Comparison of ENCODE assay signal across 7 cellular contexts in genomic region chr11:13276852-13277718, GRCh38. TPM values are rescaled to one million over a fixed set of nuclear protein-coding genes. Genes with fewer than 3 reads are reported as not detected.
DNase-seq lines count a peak whose midpoint lies in the region; ATAC-seq, FAIRE-seq and TF ChIP-seq lines count a peak whose summit lies in the region.

No MANE protein-coding gene starts in this region.

- no peaks in the 10 kb centered on the region for H3K36me3 Mint-ChIP-seq in brain

- H3K4me1 Mint-ChIP-seq in brain, result peaks cover 18% of the 10 kb centered on the region

- peaks cover 0 to 3% (median 0%) of the 10 kb centered on the region in 5 experiments for H3K9me3 Mint-ChIP-seq in brain

- H3K4me3 Mint-ChIP-seq in brain, result peak overlapping the region; percentile 94 to 97 (median 95)

- ATAC-seq in GM18505 (IDR thresholded peaks at IDR 0.05; ENCODE audit: unreplicated experiment) (peak; percentile 89), HG02970 (IDR thresholded peaks at IDR 0.05; ENCODE audit: low FRiP score, unreplicated experiment) (peak; percentile 95), sciatic nerve (peak; percentile 99)

- DNase-seq in NCI-H2029 treated with DMSO at 0.1 percent for 48 hours (lab: John Stamatoyannopoulos, UW) (peak; percentile 81), iPS DF 4.7 (ENCODE audit: extremely low read depth, low spot score) (peak; percentile 79), sciatic nerve (ENCODE audit: low spot score) (peak; percentile 98)

- peak; percentile 11 for FAIRE-seq in TTC549 (lab: Jason Lieb, UNC)

- intact Hi-C loops in sciatic nerve (cut with DNase I), result no loop called here

- H3K27ac Mint-ChIP-seq in brain, result peak overlapping the region; percentile 29 to 92 (median 73)

- peaks cover 88% of the 10 kb centered on the region for H3K27me3 Mint-ChIP-seq in brain

- no peak for TF ChIP-seq CTCF in brain (conservative IDR thresholded peaks at IDR 0.05)

- peak; percentile 70 for TF ChIP-seq POLR2A in GM18505 (IDR thresholded peaks at IDR 0.05; ENCODE audit: borderline replicate concordance, extremely low read depth, insufficient read depth, insufficient read length)

RNA-seq across cellular contexts. Expression of gene BMAL1, which starts 0.5 kb away (rescaled TPM):
- 10.8 TPM for polyA plus RNA-seq in brain (ENCODE audit: insufficient read depth, low read depth, low replicate concordance)
- total RNA-seq in sciatic nerve, result 25.6 TPM

Comparison
In these comparisons a context has a peak if more than half of its experiments do, and no peak if none do; other contexts are left out.
1. Peak in every context shown above with its lines: DNase-seq and ATAC-seq.